Comparison of ENCODE assay signal across 10 cellular contexts in genomic region chr10:50432206-50432605, GRCh38.
DNase-seq lines count a peak whose midpoint lies in the region; ATAC-seq and TF ChIP-seq lines count a peak whose summit lies in the region.
"Had no signal": no experiment of that assay in that cellular context is flagged by ENCODE, and none has a peak within 500 bp of the region (broad histone marks: within the 10 kb centered on the region; RNA-seq: fewer than 3 reads in every experiment).

No MANE protein-coding gene starts in this region.

- H3K27me3 Mint-ChIP-seq in activated naive CD8-positive, alpha-beta T cell treated with anti-CD3 and anti-CD28 coated beads, Interleukin-2, amount 10 ng/mL, durations not matched to agents 7 days and 5 days = no peaks in the 10 kb centered on the region

- H3K4me1 Mint-ChIP-seq in activated naive CD8-positive, alpha-beta T cell treated with anti-CD3 and anti-CD28 coated beads, Interleukin-2, amount 10 ng/mL, durations not matched to agents 7 days and 5 days = peaks cover 18% of the 10 kb centered on the region

- ATAC-seq in GM19467 (IDR thresholded peaks at IDR 0.05; ENCODE audit: unreplicated experiment) (peak; percentile 41), HG03095 (IDR thresholded peaks at IDR 0.05; ENCODE audit: unreplicated experiment) (peak; percentile 43)
- ATAC-seq in activated naive CD8-positive, alpha-beta T cell treated with anti-CD3 and anti-CD28 coated beads, Interleukin-2, amount 10 ng/mL, durations not matched to agents 7 days and 5 days (ENCODE audit: low read depth) = peak; percentile 24

- H3K4me3 ChIP-seq in GM12865 (ENCODE audit: low read depth, low read length) = no peak overlapping the region
- H3K4me3 ChIP-seq in stomach = no peak overlapping the region

- H3K27ac ChIP-seq in stomach = peak overlapping the region in 1 of 5 donors; percentile 66

- 78 to 91% (median 86%) methylated on average over 1 of the region's 1 CpG for WGBS in stomach, 5 donors

- H3K4me3 Mint-ChIP-seq in activated naive CD8-positive, alpha-beta T cell treated with anti-CD3 and anti-CD28 coated beads, Interleukin-2, amount 10 ng/mL, durations not matched to agents 7 days and 5 days = no peak overlapping the region
- H3K4me3 Mint-ChIP-seq: brain had no signal

- POLR2A ChIA-PET in activated naive CD8-positive, alpha-beta T cell treated with anti-CD3 and anti-CD28 coated beads, Interleukin-2, amount 10 ng/mL, durations not matched to agents 7 days and 5 days (lab: Charles Lee) = interaction anchor here (0.6 kb wide), 1 partner anchor 222 kb away, joined by 3 read pairs; no protein-coding TSS in a partner anchor

- TF ChIP-seq CTCF in GM12865 (IDR thresholded peaks at IDR 0.05; ENCODE audit: insufficient read depth, low read depth, low read length, missing control alignments) (no peak), stomach (IDR thresholded peaks at IDR 0.05) (no peak)

- peak overlapping the region; percentile 44 for H3K27ac Mint-ChIP-seq in activated naive CD8-positive, alpha-beta T cell treated with anti-CD3 and anti-CD28 coated beads, Interleukin-2, amount 10 ng/mL, durations not matched to agents 7 days and 5 days
- H3K27ac Mint-ChIP-seq: brain had no signal

- no peaks in the 10 kb centered on the region for H3K27me3 ChIP-seq in stomach

- H3K36me3 ChIP-seq in stomach = peaks cover 0 to 7% (median 0%) of the 10 kb centered on the region in 4 donors

- intact Hi-C loops in stomach (cut with DNase I; ENCODE audit: low total_unique reads) = no loop called here

- peak; percentile 77 for DNase-seq in GM12865 (ENCODE audit: low read depth)
- DNase-seq in activated naive CD8-positive, alpha-beta T cell treated with anti-CD3 and anti-CD28 coated beads, Interleukin-2, amount 10 ng/mL, durations not matched to agents 7 days and 5 days = no peak
- no peak for DNase-seq in kidney glomerular epithelial cell (lab: John Stamatoyannopoulos, UW)
- DNase-seq in NCI-H510A (lab: John Stamatoyannopoulos, UW) = no peak
- DNase-seq in stomach = no peak
- no peak for DNase-seq in NCI-H1436 (lab: John Stamatoyannopoulos, UW)
- DNase-seq: NCI-H345 had no signal

- H3K9me3 Mint-ChIP-seq in activated naive CD8-positive, alpha-beta T cell treated with anti-CD3 and anti-CD28 coated beads, Interleukin-2, amount 10 ng/mL, durations not matched to agents 7 days and 5 days = peaks cover 4% of the 10 kb centered on the region
- H3K9me3 Mint-ChIP-seq: brain had no signal

- no peak for TF ChIP-seq POLR2A in stomach (IDR thresholded peaks at IDR 0.05)

- TF ChIP-seq EP300 in stomach (IDR thresholded peaks at IDR 0.05) = no peak

- H3K9me3 ChIP-seq in stomach = no peaks in the 10 kb centered on the region

- peaks cover 32% of the 10 kb centered on the region for H3K36me3 Mint-ChIP-seq in activated naive CD8-positive, alpha-beta T cell treated with anti-CD3 and anti-CD28 coated beads, Interleukin-2, amount 10 ng/mL, durations not matched to agents 7 days and 5 days
- H3K36me3 Mint-ChIP-seq: brain had no signal

- H3K4me1 ChIP-seq in stomach = peaks cover 0 to 22% (median 12%) of the 10 kb centered on the region in 4 donors
